30 cellular contexts compared by ENCODE assay signal in the genomic region with DNA sequence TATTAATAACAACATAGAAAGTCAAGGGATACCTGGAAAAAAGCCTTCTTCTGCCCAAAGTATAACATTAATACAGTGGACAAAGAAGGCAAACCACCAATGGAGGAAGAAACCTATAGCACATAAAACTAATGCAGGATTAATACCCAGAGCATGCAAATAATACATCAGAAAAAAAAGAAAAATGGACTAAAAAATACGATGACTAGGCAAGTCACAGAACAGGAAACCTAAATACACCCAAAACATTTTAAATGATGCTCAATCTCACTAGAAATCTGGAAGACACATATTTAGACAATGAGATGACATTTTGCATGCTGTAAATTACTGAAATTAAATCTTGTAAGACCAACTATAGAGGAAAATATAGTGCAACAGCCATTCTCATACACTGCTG.
"Had no signal": no experiment of that assay in that cellular context is flagged by ENCODE, and none has a peak within 500 bp of the region (broad histone marks: within the 10 kb centered on the region; RNA-seq: fewer than 3 reads in every experiment).

No MANE protein-coding gene starts in this region.

- DNase-seq: activated CD4-positive, alpha-beta memory T cell treated with anti-CD3 and anti-CD28 coated beads, Interleukin-2, amount 10 ng/mL, durations not matched to agents 7 days and 5 days; activated CD4-positive, alpha-beta T cell treated with anti-CD3 and anti-CD28 coated beads for 1 hour; activated CD4-positive, alpha-beta T cell treated with anti-CD3 and anti-CD28 coated beads, Interleukin-2, amount 10 ng/mL, durations not matched to agents 7 days and 5 days; activated naive CD4-positive, alpha-beta T cell treated with anti-CD3 and anti-CD28 coated beads, Interleukin-2, amount 50 U/mL, for 16 hours; activated T-cell treated with anti-CD3 and anti-CD28 coated beads, Interleukin-2, amount 50 U/mL, for 48 hours; anterior cingulate cortex; body of pancreas; dermis blood vessel endothelial cell; effector CD8-positive, alpha-beta T cell; head of caudate nucleus; hippocampal formation; kidney; left colon; mammary epithelial cell; midbrain; naive thymus-derived CD4-positive, alpha-beta T cell; stimulated activated CD4-positive, alpha-beta T cell treated with anti-CD3 and anti-CD28 coated beads, Interleukin-15, amount 100 ng/mL, for 24 hours; stimulated activated CD4-positive, alpha-beta T cell treated with anti-CD3 and anti-CD28 coated beads, Interleukin-2, amount 100 ng/mL, for 24 hours; stimulated activated naive B cell treated with anti-CD40 and anti-IgM and Interleukin-4, amounts not matched to agents 10 μg/mL and 1 μg/mL and 100 μg/mL, for 72 hours; stomach; thyroid gland; upper lobe of left lung had no signal

- ATAC-seq: body of pancreas; left colon; naive thymus-derived CD4-positive, alpha-beta T cell; stimulated activated naive B cell treated with anti-CD40 and anti-IgM and Interleukin-4, amounts not matched to agents 10 μg/mL and 1 μg/mL and 100 μg/mL, for 72 hours had no signal

- H3K9me3 Mint-ChIP-seq: activated CD4-positive, alpha-beta memory T cell treated with anti-CD3 and anti-CD28 coated beads, Interleukin-2, amount 10 ng/mL, durations not matched to agents 7 days and 5 days; activated T-helper 2 cell treated with anti-CD3 and anti-CD28 coated beads, Interferon-gamma antibody, Interleukin-2, Interleukin-4, amounts not matched to agents 10 μg/mL and 5 μg/mL and 100 μg/mL, durations not matched to agents 14 hours and 24 hours and 36 hours; naive thymus-derived CD4-positive, alpha-beta T cell had no signal

- H3K4me3 Mint-ChIP-seq: activated CD4-positive, alpha-beta memory T cell treated with anti-CD3 and anti-CD28 coated beads, Interleukin-2, amount 10 ng/mL, durations not matched to agents 7 days and 5 days; activated CD4-positive, alpha-beta T cell treated with anti-CD3 and anti-CD28 coated beads, Interleukin-2, amount 10 ng/mL, durations not matched to agents 7 days and 5 days; naive thymus-derived CD4-positive, alpha-beta T cell; neural progenitor cell had no signal

- H3K4me1 ChIP-seq: body of pancreas, neural progenitor cell, right atrium auricular region, thyroid gland, upper lobe of left lung, vagina had no signal

- H2AFZ ChIP-seq: neural progenitor cell had no signal

- H3K27me3 ChIP-seq: body of pancreas, neural progenitor cell, right atrium auricular region, stomach, thyroid gland, upper lobe of left lung, vagina had no signal

- H3K27ac ChIP-seq: body of pancreas, epithelial cell of prostate, neural progenitor cell, right atrium auricular region, stomach, thyroid gland, upper lobe of left lung, vagina had no signal

- H3K4me1 Mint-ChIP-seq: neural progenitor cell had no signal

- H3K9ac ChIP-seq: neural progenitor cell had no signal

- H3K4me3 ChIP-seq: body of pancreas, neural progenitor cell, right atrium auricular region, stomach, thyroid gland, upper lobe of left lung, vagina had no signal

- FAIRE-seq: colon, endometrium, frontal cortex, kidney had no signal

- H3K9me3 ChIP-seq: body of pancreas, right atrium auricular region, stomach, thyroid gland, upper lobe of left lung, vagina had no signal

- H3K27ac Mint-ChIP-seq: activated CD4-positive, alpha-beta memory T cell treated with anti-CD3 and anti-CD28 coated beads, Interleukin-2, amount 10 ng/mL, durations not matched to agents 7 days and 5 days; neural progenitor cell had no signal

- H3K27me3 Mint-ChIP-seq: activated CD4-positive, alpha-beta memory T cell treated with anti-CD3 and anti-CD28 coated beads, Interleukin-2, amount 10 ng/mL, durations not matched to agents 7 days and 5 days; activated CD4-positive, alpha-beta T cell treated with anti-CD3 and anti-CD28 coated beads, Interleukin-2, amount 10 ng/mL, durations not matched to agents 7 days and 5 days; naive thymus-derived CD4-positive, alpha-beta T cell; stimulated activated naive B cell treated with anti-CD40 and anti-IgM and Interleukin-4, amounts not matched to agents 10 μg/mL and 1 μg/mL and 100 μg/mL, for 72 hours had no signal

- H3K4me2 ChIP-seq: neural progenitor cell had no signal
